Comparison of ENCODE assay signal across 12 cellular contexts in the genomic region with DNA sequence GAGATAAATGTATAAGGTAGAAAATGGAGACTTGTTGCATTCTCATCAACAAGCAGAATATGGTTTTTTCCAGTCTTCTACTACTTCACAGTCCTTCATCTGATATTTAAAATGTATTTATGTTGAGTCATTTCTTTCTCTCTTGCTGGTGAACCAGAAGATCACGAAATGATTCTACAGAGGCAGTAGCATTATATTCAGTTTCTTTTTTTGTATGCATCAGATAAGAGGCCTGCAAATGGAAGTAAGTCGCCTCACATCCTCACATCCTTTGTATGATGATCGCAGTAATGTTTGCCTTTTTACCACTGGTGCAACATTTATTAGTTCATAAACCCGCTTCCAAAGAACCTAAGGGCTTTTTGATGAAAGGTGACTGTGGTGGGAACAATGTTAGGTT.
DNase-seq lines count a peak whose midpoint lies in the region; ATAC-seq and TF ChIP-seq lines count a peak whose summit lies in the region.
"Had no signal": no experiment of that assay in that cellular context is flagged by ENCODE, and none has a peak within 500 bp of the region (broad histone marks: within the 10 kb centered on the region; RNA-seq: fewer than 3 reads in every experiment).

No MANE protein-coding gene starts in this region.

- peaks cover 63% of the 10 kb centered on the region for H3K4me1 Mint-ChIP-seq in T-helper 2 cell treated with Interferon-gamma antibody and Interleukin-4, amounts not matched to agents 5 μg/mL and 100 μg/mL, for 36 hours (ENCODE audit: low read depth)

- no peaks in the 10 kb centered on the region for H3K27me3 ChIP-seq in brain microvascular endothelial cell (replicated peaks)

- peak; percentile 43 for ATAC-seq in GM18498 (IDR thresholded peaks at IDR 0.05; ENCODE audit: unreplicated experiment)
- ATAC-seq in GM19035 (IDR thresholded peaks at IDR 0.05; ENCODE audit: unreplicated experiment), result peak; percentile 67
- peak; percentile 55 for ATAC-seq in HG02885 (IDR thresholded peaks at IDR 0.05; ENCODE audit: poor library complexity, unreplicated experiment)

- peak; percentile 61 for DNase-seq in T-helper 2 cell treated with Interferon-gamma antibody and Interleukin-4, amounts not matched to agents 5 μg/mL and 100 μg/mL, for 36 hours (ENCODE audit: low spot score)
- DNase-seq in NCI-H1092 (lab: John Stamatoyannopoulos, UW) (no peak), Kasumi-1 (lab: John Stamatoyannopoulos, UW) (no peak), brain microvascular endothelial cell (no peak), NCI-H345 treated with DMSO at 0.1 percent for 48 hours (lab: John Stamatoyannopoulos, UW; ENCODE audit: unreplicated experiment) (no peak)
- DNase-seq: CD4-positive, alpha-beta T cell; GDM1; NCI-H1694 treated with DMSO at 0.1 percent for 48 hours had no signal

- H3K27ac Mint-ChIP-seq in T-helper 2 cell treated with Interferon-gamma antibody and Interleukin-4, amounts not matched to agents 5 μg/mL and 100 μg/mL, for 36 hours, result peak overlapping the region; percentile 89
- H3K27ac Mint-ChIP-seq: CD4-positive, alpha-beta T cell had no signal

- H3K36me3 Mint-ChIP-seq in T-helper 2 cell treated with Interferon-gamma antibody and Interleukin-4, amounts not matched to agents 5 μg/mL and 100 μg/mL, for 36 hours (ENCODE audit: low read depth), result peaks cover 74% of the 10 kb centered on the region

- H3K4me3 ChIP-seq in brain microvascular endothelial cell (ENCODE audit: low read depth, low read length), result no peak overlapping the region
- H3K4me3 ChIP-seq: thoracic aorta had no signal

- H3K36me3 ChIP-seq in brain microvascular endothelial cell (replicated peaks), result peaks cover 14% of the 10 kb centered on the region

- in situ Hi-C loops in brain microvascular endothelial cell (cut with HindIII; ENCODE audit: low pct_ligation_motif_present, low sequenced_read_pairs), result no loop called here

- TF ChIP-seq CTCF in brain microvascular endothelial cell (IDR thresholded peaks at IDR 0.05; ENCODE audit: low read depth, low read length, missing control alignments), result no peak

- peak overlapping the region; percentile 72 for H3K4me3 Mint-ChIP-seq in T-helper 2 cell treated with Interferon-gamma antibody and Interleukin-4, amounts not matched to agents 5 μg/mL and 100 μg/mL, for 36 hours
- H3K4me3 Mint-ChIP-seq: CD4-positive, alpha-beta T cell had no signal

- H3K9me3 Mint-ChIP-seq in T-helper 2 cell treated with Interferon-gamma antibody and Interleukin-4, amounts not matched to agents 5 μg/mL and 100 μg/mL, for 36 hours, result no peaks in the 10 kb centered on the region
- H3K9me3 Mint-ChIP-seq: CD4-positive, alpha-beta T cell had no signal

- H3K27ac ChIP-seq in brain microvascular endothelial cell, result no peak overlapping the region
- H3K27ac ChIP-seq: thoracic aorta had no signal

- no peaks in the 10 kb centered on the region for H3K27me3 Mint-ChIP-seq in T-helper 2 cell treated with Interferon-gamma antibody and Interleukin-4, amounts not matched to agents 5 μg/mL and 100 μg/mL, for 36 hours (ENCODE audit: low read depth)
- H3K27me3 Mint-ChIP-seq: CD4-positive, alpha-beta T cell had no signal
